ENCODE assay signal across 18 cellular contexts in genomic region chr12:13033266-13033875, GRCh38.
"Had no signal": no experiment of that assay in that cellular context is flagged by ENCODE, and none has a peak within 500 bp of the region (broad histone marks: within the 10 kb centered on the region; RNA-seq: fewer than 3 reads in every experiment).

No MANE protein-coding gene starts in this region.

- H3K4me3 ChIP-seq: body of pancreas, coronary artery, pancreas, right lobe of liver, smooth muscle cell had no signal

- DNase-seq: activated CD4-positive, alpha-beta T cell treated with anti-CD3 and anti-CD28 coated beads, Interleukin-2, amount 10 ng/mL, durations not matched to agents 24 days and 14 days; activated CD8-positive, alpha-beta T cell treated with anti-CD3 and anti-CD28 coated beads for 36 hours; activated naive CD4-positive, alpha-beta T cell treated with Interleukin-2 at 50 U/mL for 16 hours; activated naive CD8-positive, alpha-beta T cell treated with anti-CD3 and anti-CD28 coated beads, Interleukin-2, amount 10 ng/mL, durations not matched to agents 7 days and 5 days; activated T-cell treated with anti-CD3 and anti-CD28 coated beads, Interleukin-2, amount 50 U/mL, for 24 hours; body of pancreas; caudate nucleus; mesendoderm; natural killer cell; pancreas; right lobe of liver; stimulated activated CD4-positive, alpha-beta T cell treated with anti-CD3 and anti-CD28 coated beads, Interleukin-4, amount 100 ng/mL, for 1 hour; stimulated activated naive CD8-positive, alpha-beta T cell treated with anti-CD3 and anti-CD28 coated beads, Interleukin-15, amount 100 ng/mL, for 72 hours; T-helper 9 cell had no signal

- H3K27ac ChIP-seq: body of pancreas, coronary artery, pancreas, right lobe of liver had no signal

- H3K27me3 ChIP-seq: body of pancreas, pancreas, right lobe of liver had no signal

- H3K4me1 ChIP-seq: body of pancreas, pancreas had no signal

- H3K27me3 Mint-ChIP-seq: activated CD8-positive, alpha-beta T cell treated with anti-CD3 and anti-CD28 coated beads for 36 hours; stimulated activated naive CD8-positive, alpha-beta T cell treated with anti-CD3 and anti-CD28 coated beads, Interleukin-15, amount 100 ng/mL, for 72 hours had no signal

- H3K36me3 Mint-ChIP-seq: activated naive CD8-positive, alpha-beta T cell treated with anti-CD3 and anti-CD28 coated beads, Interleukin-2, amount 10 ng/mL, durations not matched to agents 7 days and 5 days; natural killer cell; type B pancreatic cell had no signal

- H3K27ac Mint-ChIP-seq: activated CD4-positive, alpha-beta T cell treated with anti-CD3 and anti-CD28 coated beads, Interleukin-2, amount 10 ng/mL, durations not matched to agents 24 days and 14 days; activated CD8-positive, alpha-beta T cell treated with anti-CD3 and anti-CD28 coated beads for 36 hours; activated naive CD8-positive, alpha-beta T cell treated with anti-CD3 and anti-CD28 coated beads, Interleukin-2, amount 10 ng/mL, durations not matched to agents 7 days and 5 days; activated T-cell treated with anti-CD3 and anti-CD28 coated beads, Interleukin-2, amount 50 U/mL, for 24 hours; activated T-helper 2 cell treated with anti-CD3 and anti-CD28 coated beads, Interferon-gamma antibody, Interleukin-2, Interleukin-4, amounts not matched to agents 10 μg/mL and 5 μg/mL and 100 μg/mL, durations not matched to agents 14 hours and 24 hours and 36 hours; natural killer cell; stimulated activated naive CD8-positive, alpha-beta T cell treated with anti-CD3 and anti-CD28 coated beads, Interleukin-15, amount 100 ng/mL, for 72 hours; type B pancreatic cell had no signal

- H3K4me2 ChIP-seq: smooth muscle cell had no signal

- H3K4me1 Mint-ChIP-seq: activated CD4-positive, alpha-beta T cell treated with anti-CD3 and anti-CD28 coated beads, Interleukin-2, amount 10 ng/mL, durations not matched to agents 24 days and 14 days; activated naive CD8-positive, alpha-beta T cell treated with anti-CD3 and anti-CD28 coated beads, Interleukin-2, amount 10 ng/mL, durations not matched to agents 7 days and 5 days; natural killer cell; stimulated activated naive CD8-positive, alpha-beta T cell treated with anti-CD3 and anti-CD28 coated beads, Interleukin-15, amount 100 ng/mL, for 72 hours had no signal

- H3K4me3 Mint-ChIP-seq: activated CD4-positive, alpha-beta T cell treated with anti-CD3 and anti-CD28 coated beads, Interleukin-2, amount 10 ng/mL, durations not matched to agents 24 days and 14 days; activated CD8-positive, alpha-beta T cell treated with anti-CD3 and anti-CD28 coated beads for 36 hours; activated naive CD8-positive, alpha-beta T cell treated with anti-CD3 and anti-CD28 coated beads, Interleukin-2, amount 10 ng/mL, durations not matched to agents 7 days and 5 days; activated T-cell treated with anti-CD3 and anti-CD28 coated beads, Interleukin-2, amount 50 U/mL, for 24 hours; natural killer cell; stimulated activated naive CD8-positive, alpha-beta T cell treated with anti-CD3 and anti-CD28 coated beads, Interleukin-15, amount 100 ng/mL, for 72 hours; type B pancreatic cell had no signal

- H3K9me3 Mint-ChIP-seq: activated CD4-positive, alpha-beta T cell treated with anti-CD3 and anti-CD28 coated beads, Interleukin-2, amount 10 ng/mL, durations not matched to agents 24 days and 14 days; activated CD8-positive, alpha-beta T cell treated with anti-CD3 and anti-CD28 coated beads for 36 hours; activated naive CD8-positive, alpha-beta T cell treated with anti-CD3 and anti-CD28 coated beads, Interleukin-2, amount 10 ng/mL, durations not matched to agents 7 days and 5 days; activated T-cell treated with anti-CD3 and anti-CD28 coated beads, Interleukin-2, amount 50 U/mL, for 24 hours; activated T-helper 2 cell treated with anti-CD3 and anti-CD28 coated beads, Interferon-gamma antibody, Interleukin-2, Interleukin-4, amounts not matched to agents 10 μg/mL and 5 μg/mL and 100 μg/mL, durations not matched to agents 14 hours and 24 hours and 36 hours; natural killer cell; stimulated activated naive CD8-positive, alpha-beta T cell treated with anti-CD3 and anti-CD28 coated beads, Interleukin-15, amount 100 ng/mL, for 72 hours; type B pancreatic cell had no signal

- H3K9me3 ChIP-seq: body of pancreas, pancreas, right lobe of liver had no signal

- H3K36me3 ChIP-seq: pancreas, right lobe of liver had no signal
